8 cellular contexts compared by ENCODE assay signal in genomic region chr11:19259487-19260345, GRCh38. TPM values are rescaled to one million over a fixed set of nuclear protein-coding genes. Genes with fewer than 3 reads are reported as not detected.
DNase-seq lines count a peak whose midpoint lies in the region; ATAC-seq, FAIRE-seq and TF ChIP-seq lines count a peak whose summit lies in the region.

No MANE protein-coding gene starts in this region.

- H3K27me3 ChIP-seq in bronchial epithelial cell (ENCODE audit: control insufficient read depth, insufficient read depth, low read length): no peaks in the 10 kb centered on the region

- DNase-seq in D721Med (ENCODE audit: insufficient read length, low spot score) (no peak), NCI-H1048 (lab: John Stamatoyannopoulos, UW) (peak; percentile 60), bronchial epithelial cell (ENCODE audit: low read depth) (peak; percentile 57), kidney glomerular epithelial cell (lab: John Stamatoyannopoulos, UW) (peak; percentile 19)
- peak; percentile 72 to 77 for DNase-seq in stimulated activated CD4-positive, alpha-beta T cell treated with anti-CD3 and anti-CD28 coated beads, Interleukin-2, amount 100 ng/mL, for 24 hours

- no peak overlapping the region for H3K4me3 ChIP-seq in bronchial epithelial cell (ENCODE audit: low read depth, low read length)

- no peak overlapping the region for H3K27ac ChIP-seq in VCaP

- no peak for FAIRE-seq in D721Med (lab: Jason Lieb, UNC)
- no peak for FAIRE-seq in bronchial epithelial cell (lab: Jason Lieb, UNC)

- ATAC-seq in GM21529 (IDR thresholded peaks at IDR 0.05; ENCODE audit: unreplicated experiment): peak; percentile 82
- no peak for ATAC-seq in GM21619 (IDR thresholded peaks at IDR 0.05; ENCODE audit: unreplicated experiment)

- H3K36me3 ChIP-seq in bronchial epithelial cell (ENCODE audit: control insufficient read depth, insufficient read depth, low read length): no peaks in the 10 kb centered on the region

- TF ChIP-seq CTCF in D721Med (IDR thresholded peaks at IDR 0.05; ENCODE audit: insufficient read depth, missing control alignments): peak; percentile 79
- peak; percentile 96 for TF ChIP-seq CTCF in VCaP (conservative IDR thresholded peaks at IDR 0.05)
- peak; percentile 86 for TF ChIP-seq CTCF in bronchial epithelial cell (IDR thresholded peaks at IDR 0.05; ENCODE audit: insufficient read depth, low read length, severe bottlenecking)

RNA-seq across cellular contexts. Expression of gene E2F8, which starts 19.0 kb away (rescaled TPM):
- 0.26 TPM in 2 replicates for total RNA-seq in bronchial epithelial cell

RNA-seq across cellular contexts. Expression of gene CSRP3, which starts 57.9 kb away (rescaled TPM):
- total RNA-seq in bronchial epithelial cell: not detected in 2 replicates
